Comparison of ENCODE assay signal across 1 cellular context in the genomic region with DNA sequence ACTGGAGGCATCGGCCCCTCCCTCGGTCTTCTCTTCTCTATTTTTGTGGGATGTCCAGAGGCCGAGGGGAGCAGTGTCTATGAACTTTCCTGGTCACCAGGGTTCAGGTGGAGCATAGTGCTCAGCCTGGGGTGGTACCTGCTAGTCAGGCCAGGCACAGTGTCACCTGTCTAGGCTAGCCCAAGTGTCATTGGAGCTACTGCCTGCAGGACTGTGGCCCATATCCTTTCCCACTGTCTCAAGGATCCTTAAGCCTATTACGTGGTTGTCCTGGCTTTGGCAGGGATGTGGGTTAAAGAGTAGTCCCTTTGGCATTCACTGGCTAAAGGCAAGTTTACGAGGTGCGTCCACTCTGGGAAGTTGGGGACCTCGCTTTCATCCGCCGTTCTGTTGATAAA.
A peak's percentile ranks its signal among the peaks of the same experiment; 100 is the strongest.
TF ChIP-seq lines count a peak whose summit lies in the region.

No MANE protein-coding gene starts in this region.

TF ChIP-seq in GM12878, 131 proteins besides CTCF, POLR2A, EP300 and RAD21:
- TF ChIP-seq GABPA (IDR thresholded peaks at IDR 0.05; ENCODE audit: low read depth) (no peak), POLR2AphosphoS5 (IDR thresholded peaks at IDR 0.05; ENCODE audit: low read length) (peak; percentile 59; the same call in 1 of the 2 replicates), FOXM1 (IDR thresholded peaks at IDR 0.05; ENCODE audit: low read depth, low read length) (no peak), ASH2L (IDR thresholded peaks at IDR 0.05; ENCODE audit: borderline replicate concordance, low read depth) (no peak), MEF2A (IDR thresholded peaks at IDR 0.05; ENCODE audit: insufficient read depth, low read depth, low read length) (no peak), MLLT1 (IDR thresholded peaks at IDR 0.05) (no peak), CHD1 (IDR thresholded peaks at IDR 0.05; ENCODE audit: low read depth, low read length) (no peak)
